8 cellular contexts compared by ENCODE assay signal in the genomic region with DNA sequence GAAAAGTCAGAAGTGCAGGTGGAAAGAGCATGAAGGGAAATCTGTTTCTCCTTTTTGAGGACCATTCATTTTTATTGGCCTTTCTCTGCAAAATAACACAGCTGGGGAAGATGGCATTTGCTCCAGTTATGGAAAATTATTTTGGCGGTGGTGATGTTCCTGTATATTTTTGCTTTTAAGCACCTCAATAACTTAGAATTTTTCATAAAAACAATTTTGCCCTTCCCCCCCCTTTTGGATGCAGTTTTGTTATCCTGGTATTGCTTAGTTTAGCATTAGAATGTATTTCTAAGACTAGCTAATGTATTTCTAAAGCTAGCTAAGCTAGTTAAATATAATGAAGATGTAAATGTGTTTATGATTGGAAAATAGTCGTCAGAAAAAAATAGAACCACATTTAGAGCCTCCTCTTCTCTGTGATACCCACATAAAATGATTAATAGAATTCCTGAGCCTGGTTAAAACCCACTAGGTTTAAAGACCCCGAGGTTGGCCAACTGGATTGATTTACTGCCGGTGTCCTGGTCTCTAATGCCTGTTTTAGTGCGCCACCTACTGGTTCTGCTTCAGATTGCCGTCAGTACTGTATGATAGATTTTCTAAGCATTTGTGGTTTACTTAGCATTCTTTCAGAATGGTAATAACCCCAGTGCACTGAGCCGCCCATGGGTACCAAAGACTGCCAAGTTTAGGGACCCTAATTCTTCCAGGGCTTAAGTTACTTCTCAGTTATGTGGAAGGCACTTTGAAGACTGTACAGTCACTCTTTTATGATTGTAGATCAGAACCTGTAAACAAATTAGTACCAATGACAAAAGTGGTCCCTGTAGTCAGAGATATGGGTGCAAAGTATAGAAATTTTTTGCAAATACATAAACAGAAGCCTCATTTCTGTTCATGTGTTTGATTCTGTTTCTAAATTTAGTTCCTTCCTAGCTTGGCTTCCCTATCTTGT. TPM values are rescaled to one million over a fixed set of nuclear protein-coding genes. Genes with fewer than 3 reads are reported as not detected.
A peak's percentile ranks its signal among the peaks of the same experiment; 100 is the strongest.
DNase-seq lines count a peak whose midpoint lies in the region; ATAC-seq and TF ChIP-seq lines count a peak whose summit lies in the region.

No MANE protein-coding gene starts in this region.

- H3K79me2 ChIP-seq in osteoblast (ENCODE audit: insufficient read depth, low read length), result peaks cover 95% of the 10 kb centered on the region

- H3K4me1 ChIP-seq in gastroesophageal sphincter (peaks cover 46 to 100% (median 68%) of the 10 kb centered on the region in 3 donors), osteoblast (ENCODE audit: insufficient read depth, low read length) (peaks cover 47% of the 10 kb centered on the region)

- ATAC-seq in GM21526 (IDR thresholded peaks at IDR 0.05; ENCODE audit: low FRiP score, unreplicated experiment) (peak; percentile 46), gastroesophageal sphincter (peak; percentile 21)

- no peak for TF ChIP-seq EP300 in gastroesophageal sphincter (IDR thresholded peaks at IDR 0.05)

- peak overlapping the region; percentile 52 to 100 (median 93) for H3K27ac ChIP-seq in gastroesophageal sphincter
- peak overlapping the region; percentile 9 for H3K27ac ChIP-seq in osteoblast (ENCODE audit: low read depth, low read length)
- H3K27ac ChIP-seq in temporal lobe (ENCODE audit: low read depth, low read length), result peak overlapping the region; percentile 30

- H3K27ac Mint-ChIP-seq in activated naive CD4-positive, alpha-beta T cell treated with anti-CD3 and anti-CD28 coated beads for 36 hours, result peak overlapping the region; percentile 82

- DNase-seq in CD1c-positive myeloid dendritic cell (ENCODE audit: extremely low spot score) (peak; percentile 88), NAMALWA (ENCODE audit: low spot score) (peak; percentile 87), SK-N-DZ (ENCODE audit: low spot score) (peak; percentile 72), osteoblast (ENCODE audit: insufficient read length, low spot score, missing footprints) (peak; percentile 68)
- DNase-seq in activated naive CD4-positive, alpha-beta T cell treated with anti-CD3 and anti-CD28 coated beads for 36 hours, result peak; percentile 95

- peaks cover 25% of the 10 kb centered on the region for H4K20me1 ChIP-seq in osteoblast (ENCODE audit: insufficient read depth, low read length)

- TF ChIP-seq POLR2A in gastroesophageal sphincter (IDR thresholded peaks at IDR 0.05), result no peak

- H3K4me2 ChIP-seq in osteoblast (ENCODE audit: insufficient read depth, low read length), result no peak overlapping the region

- CTCF ChIA-PET in activated naive CD4-positive, alpha-beta T cell treated with anti-CD3 and anti-CD28 coated beads for 36 hours (lab: Charles Lee), result interaction anchor here (0.6 to 6.3 kb wide), 46 partner anchors 8 to 613 kb away, joined by 3 to 101 read pairs (median 4); no protein-coding TSS in a partner anchor

- H3K36me3 Mint-ChIP-seq in activated naive CD4-positive, alpha-beta T cell treated with anti-CD3 and anti-CD28 coated beads for 36 hours (ENCODE audit: low read depth), result peaks cover 5% of the 10 kb centered on the region

- H3K27me3 ChIP-seq in gastroesophageal sphincter (no peaks in the 10 kb centered on the region), osteoblast (ENCODE audit: insufficient read depth, low read length) (no peaks in the 10 kb centered on the region)

- H3K9me3 Mint-ChIP-seq in activated naive CD4-positive, alpha-beta T cell treated with anti-CD3 and anti-CD28 coated beads for 36 hours, result no peaks in the 10 kb centered on the region

- H3K4me1 Mint-ChIP-seq in activated naive CD4-positive, alpha-beta T cell treated with anti-CD3 and anti-CD28 coated beads for 36 hours (ENCODE audit: low read depth), result peaks cover 85% of the 10 kb centered on the region

- H3K9me3 ChIP-seq in gastroesophageal sphincter (no peaks in the 10 kb centered on the region), osteoblast (ENCODE audit: low read depth, low read length) (no peaks in the 10 kb centered on the region)

- peaks cover 0 to 3% of the 10 kb centered on the region in 2 donors for H3K36me3 ChIP-seq in gastroesophageal sphincter
- H3K36me3 ChIP-seq in osteoblast (ENCODE audit: insufficient read depth, low read length), result no peaks in the 10 kb centered on the region

- H3K27me3 Mint-ChIP-seq in activated naive CD4-positive, alpha-beta T cell treated with anti-CD3 and anti-CD28 coated beads for 36 hours (ENCODE audit: low read depth), result no peaks in the 10 kb centered on the region

- intact Hi-C loops in activated naive CD4-positive, alpha-beta T cell treated with anti-CD3 and anti-CD28 coated beads for 36 hours (cut with micrococcal nuclease), result loop anchor here (1.0 to 10.0 kb wide), 10 partner anchors 56 to 781 kb away; partner anchors contain the start of genes TBC1D1 and TLR6

- H3K4me3 ChIP-seq in gastroesophageal sphincter (no peak overlapping the region), osteoblast (ENCODE audit: insufficient read depth, low read length) (no peak overlapping the region)

- H2AFZ ChIP-seq in osteoblast (ENCODE audit: low read length), result no peak overlapping the region

- peak overlapping the region; percentile 71 for H3K4me3 Mint-ChIP-seq in activated naive CD4-positive, alpha-beta T cell treated with anti-CD3 and anti-CD28 coated beads for 36 hours

- TF ChIP-seq CTCF in gastroesophageal sphincter (IDR thresholded peaks at IDR 0.05) (peak; percentile 88 to 95 (median 90)), osteoblast (IDR thresholded peaks at IDR 0.05; ENCODE audit: extremely low read depth, low read depth, low read length) (peak; percentile 97)

- 2 to 5% methylated on average over 7 of the region's 7 CpGs for WGBS in gastroesophageal sphincter (ENCODE audit: low coverage in 1 of 2), 2 donors

RNA-seq across cellular contexts. Expression of gene KLF3, which starts 11.4 kb away (rescaled TPM):
- 11.8 and 15.4 TPM in 2 replicates for polyA plus RNA-seq in SK-N-DZ (2014; cell fraction: cytosol; rRNA removed)
- 9.2 and 12.3 TPM in 2 replicates for polyA plus RNA-seq in SK-N-DZ (2014; cell fraction: nucleus; rRNA removed)
- total RNA-seq in activated naive CD4-positive, alpha-beta T cell treated with anti-CD3 and anti-CD28 coated beads for 36 hours, result 10 to 100 TPM; 15.2 to 15.8 TPM
- total RNA-seq in gastroesophageal sphincter (10 to 100 TPM; 40.0 to 55.5 (median 43.5) TPM), osteoblast (25.3 and 27.7 TPM in 2 replicates), temporal lobe (25.3 TPM)

Comparison
In these comparisons a context has a peak if more than half of its experiments do, and no peak if none do; other contexts are left out.
1. H3K27ac ChIP-seq: peak in every context shown above with its lines; median percentile 93 in gastroesophageal sphincter; 30 in temporal lobe; 9 in osteoblast.